Comparison of ENCODE assay signal across 9 cellular contexts in genomic region chr1:47708658-47709301, GRCh38.
DNase-seq lines count a peak whose midpoint lies in the region; ATAC-seq and TF ChIP-seq lines count a peak whose summit lies in the region.
"Had no signal": no experiment of that assay in that cellular context is flagged by ENCODE, and none has a peak within 500 bp of the region (broad histone marks: within the 10 kb centered on the region; RNA-seq: fewer than 3 reads in every experiment).

No MANE protein-coding gene starts in this region.

- in situ Hi-C loops in brain microvascular endothelial cell (cut with HindIII; ENCODE audit: low pct_ligation_motif_present, low sequenced_read_pairs): no loop called here

- H3K9me3 ChIP-seq in mesenchymal stem cell (ENCODE audit: control insufficient read depth, low read length): no peaks in the 10 kb centered on the region

- H3K27ac Mint-ChIP-seq in stimulated activated naive CD8-positive, alpha-beta T cell treated with anti-CD3 and anti-CD28 coated beads, Interleukin-15, amount 100 ng/mL, for 72 hours: no peak overlapping the region

- H3K36me3 ChIP-seq in brain microvascular endothelial cell (replicated peaks) (no peaks in the 10 kb centered on the region), mesenchymal stem cell (ENCODE audit: control insufficient read depth in 1 of 2, insufficient read depth in 2 of 2, low read depth in 1 of 2, low read length in 2 of 2) (no peaks in the 10 kb centered on the region)

- no peak for DNase-seq in stimulated activated naive CD8-positive, alpha-beta T cell treated with anti-CD3 and anti-CD28 coated beads, Interleukin-15, amount 100 ng/mL, for 72 hours
- no peak for DNase-seq in stimulated activated naive CD8-positive, alpha-beta T cell treated with anti-CD3 and anti-CD28 coated beads, Interleukin-15, Interleukin-2, amounts not matched to agents 100 U/mL and 50 U/mL, for 24 hours
- peak; percentile 29 for DNase-seq in brain microvascular endothelial cell
- peak; percentile 3 for DNase-seq in mesenchymal stem cell
- DNase-seq in MV-4-11 (lab: John Stamatoyannopoulos, UW): no peak
- no peak for DNase-seq in activated CD8-positive, alpha-beta memory T cell treated with anti-CD3 and anti-CD28 coated beads for 24 hours
- DNase-seq in GF-D8 (lab: John Stamatoyannopoulos, UW): no peak
- DNase-seq: occipital lobe had no signal

- no peak overlapping the region for H3K23ac ChIP-seq in mesenchymal stem cell (ENCODE audit: low read length in 2 of 2)

- no peak for TF ChIP-seq CTCF in brain microvascular endothelial cell (IDR thresholded peaks at IDR 0.05; ENCODE audit: low read depth, low read length, missing control alignments)

- no peaks in the 10 kb centered on the region for H3K9me3 Mint-ChIP-seq in stimulated activated naive CD8-positive, alpha-beta T cell treated with anti-CD3 and anti-CD28 coated beads, Interleukin-15, amount 100 ng/mL, for 72 hours

- H3K27me3 ChIP-seq in brain microvascular endothelial cell (replicated peaks): peaks cover 39% of the 10 kb centered on the region
- peaks cover 83 to 87% of the 10 kb centered on the region in 2 experiments for H3K27me3 ChIP-seq in mesenchymal stem cell (ENCODE audit: control insufficient read depth in 1 of 2, insufficient read depth in 1 of 2, low read length in 2 of 2)

- H2AFZ ChIP-seq in mesenchymal stem cell (ENCODE audit: low read depth, low read length): no peak overlapping the region

- H2BK120ac ChIP-seq in mesenchymal stem cell (ENCODE audit: low read depth, low read length): no peak overlapping the region

- no peak overlapping the region for H4K8ac ChIP-seq in mesenchymal stem cell (ENCODE audit: low read length)

- H3K9ac ChIP-seq in mesenchymal stem cell (ENCODE audit: low read length): no peak overlapping the region

- no peaks in the 10 kb centered on the region for H3K79me1 ChIP-seq in mesenchymal stem cell (replicated peaks; ENCODE audit: low read length, poor library complexity, severe bottlenecking)

- WGBS in mesenchymal stem cell: 5% methylated on average over 42 of the region's 42 CpGs

- no peak overlapping the region for H3K14ac ChIP-seq in mesenchymal stem cell (ENCODE audit: low read length in 2 of 2)

- H3K4me3 ChIP-seq in brain microvascular endothelial cell (ENCODE audit: low read depth, low read length) (peak overlapping the region; percentile 40), mesenchymal stem cell (ENCODE audit: insufficient read depth in 1 of 2, low read depth in 1 of 2, low read length in 2 of 2) (peak overlapping the region in 1 of 2 experiments; percentile 61)

- H3K27me3 Mint-ChIP-seq in stimulated activated naive CD8-positive, alpha-beta T cell treated with anti-CD3 and anti-CD28 coated beads, Interleukin-15, amount 100 ng/mL, for 72 hours: peaks cover 83% of the 10 kb centered on the region

- no peak overlapping the region for H3K4ac ChIP-seq in mesenchymal stem cell (ENCODE audit: low read depth in 1 of 2, low read length in 2 of 2)

- no peak overlapping the region for H2BK5ac ChIP-seq in mesenchymal stem cell (ENCODE audit: low read depth, low read length, poor library complexity, severe bottlenecking)

- H3K4me2 ChIP-seq in mesenchymal stem cell (ENCODE audit: low read length, poor library complexity, severe bottlenecking): peak overlapping the region; percentile 79

- H4K91ac ChIP-seq in mesenchymal stem cell (ENCODE audit: low read length): no peak overlapping the region

- H2BK15ac ChIP-seq in mesenchymal stem cell (ENCODE audit: low read depth, poor library complexity, severe bottlenecking): no peak overlapping the region

- no peak overlapping the region for H3K27ac ChIP-seq in brain microvascular endothelial cell
- H3K27ac ChIP-seq in mesenchymal stem cell (ENCODE audit: low read length, poor library complexity, severe bottlenecking): no peak overlapping the region

- no peak for ATAC-seq in stimulated activated naive CD8-positive, alpha-beta T cell treated with anti-CD3 and anti-CD28 coated beads, Interleukin-15, amount 100 ng/mL, for 72 hours
- no peak for ATAC-seq in stimulated activated naive CD8-positive, alpha-beta T cell treated with anti-CD3 and anti-CD28 coated beads, Interleukin-15, Interleukin-2, amounts not matched to agents 100 U/mL and 50 U/mL, for 24 hours
- ATAC-seq in HG02642 (IDR thresholded peaks at IDR 0.05; ENCODE audit: poor library complexity, unreplicated experiment): no peak

- no peak overlapping the region for H3K18ac ChIP-seq in mesenchymal stem cell (ENCODE audit: low read depth in 1 of 2, low read length in 2 of 2)

- peaks cover 33% of the 10 kb centered on the region for H3K4me1 Mint-ChIP-seq in stimulated activated naive CD8-positive, alpha-beta T cell treated with anti-CD3 and anti-CD28 coated beads, Interleukin-15, amount 100 ng/mL, for 72 hours

- no peak overlapping the region for H2BK12ac ChIP-seq in mesenchymal stem cell (ENCODE audit: low read length in 2 of 2)

- peak overlapping the region; percentile 62 for H3K4me3 Mint-ChIP-seq in stimulated activated naive CD8-positive, alpha-beta T cell treated with anti-CD3 and anti-CD28 coated beads, Interleukin-15, amount 100 ng/mL, for 72 hours

- H2AK5ac ChIP-seq in mesenchymal stem cell (ENCODE audit: low read length, severe bottlenecking): no peak overlapping the region

- peaks cover 19% of the 10 kb centered on the region for H3K4me1 ChIP-seq in mesenchymal stem cell (ENCODE audit: control insufficient read depth, insufficient read depth, low read depth, low read length)

Comparison
In these comparisons a context has a peak if more than half of its experiments do, and no peak if none do; other contexts are left out.
1. DNase-seq: peak in brain microvascular endothelial cell (single experiment) and mesenchymal stem cell (single experiment); none in stimulated activated naive CD8-positive, alpha-beta T cell treated with anti-CD3 and anti-CD28 coated beads, Interleukin-15, amount 100 ng/mL, for 72 hours (0 of 2), stimulated activated naive CD8-positive, alpha-beta T cell treated with anti-CD3 and anti-CD28 coated beads, Interleukin-15, Interleukin-2, amounts not matched to agents 100 U/mL and 50 U/mL, for 24 hours (single experiment), MV-4-11 (single experiment), activated CD8-positive, alpha-beta memory T cell treated with anti-CD3 and anti-CD28 coated beads for 24 hours (single experiment) and GF-D8 (single experiment).